ENCODE assay signal across 1 cellular context in genomic region chr16:87636050-87636684, GRCh38.
TF ChIP-seq lines count a peak whose summit lies in the region.

No MANE protein-coding gene starts in this region.

TF ChIP-seq in HEK293, 187 proteins besides CTCF, POLR2A, EP300 and RAD21 (continued from another document):
- no peak for TF ChIP-seq KLF8 (tag by site-specific recombination; IDR thresholded peaks at IDR 0.05)
- TF ChIP-seq HOXD13 (CRISPR knock-in tag; IDR thresholded peaks at IDR 0.05; ENCODE audit: borderline replicate concordance): no peak
